ENCODE assay signal across 14 cellular contexts in the genomic region with DNA sequence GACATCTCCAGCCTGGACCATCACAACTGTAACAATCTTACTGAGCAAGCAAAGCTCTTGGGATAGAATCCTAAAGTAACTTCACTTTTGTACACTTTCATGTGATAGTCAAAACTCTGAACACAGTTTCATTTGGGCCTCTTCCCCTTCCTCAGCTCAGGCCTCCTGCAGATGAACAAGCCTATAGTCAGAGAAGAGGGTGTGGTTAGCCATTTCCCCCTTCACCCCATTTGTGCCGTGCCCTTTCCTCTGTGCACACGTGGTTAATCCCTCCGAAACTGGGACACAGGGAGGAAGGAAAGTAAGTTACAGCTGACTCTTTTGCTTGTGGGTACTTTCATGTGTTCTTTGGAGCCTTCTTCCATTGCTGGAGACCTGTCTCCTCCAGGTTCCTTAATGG. TPM values are rescaled to one million over a fixed set of nuclear protein-coding genes. Genes with fewer than 3 reads are reported as not detected.
DNase-seq lines count a peak whose midpoint lies in the region; ATAC-seq and TF ChIP-seq lines count a peak whose summit lies in the region.
"Had no signal": no experiment of that assay in that cellular context is flagged by ENCODE, and none has a peak within 500 bp of the region (broad histone marks: within the 10 kb centered on the region; RNA-seq: fewer than 3 reads in every experiment).

No MANE protein-coding gene starts in this region.

- no peak overlapping the region for H3K4me3 ChIP-seq in BLaER1 treated with 17β-estradiol and CSF1 and Interleukin-3, amounts not matched to agents 10 nM and 100 nM
- no peak overlapping the region for H3K4me3 ChIP-seq in lung
- no peak overlapping the region for H3K4me3 ChIP-seq in BE2C (ENCODE audit: low read depth, low read length)

- H3K27ac ChIP-seq in BLaER1 treated with 17β-estradiol and CSF1 and Interleukin-3, amounts not matched to agents 10 nM and 100 nM, result peak overlapping the region in 8 of 11 experiments; percentile 15 to 69 (median 34); a peak in 13 of 22 replicates
- peak overlapping the region; percentile 62 for H3K27ac ChIP-seq in VCaP
- peak overlapping the region in 1 of 2 donors; percentile 47 for H3K27ac ChIP-seq in lung (ENCODE audit: low read depth in 1 of 2, low read length in 1 of 2)
- H3K27ac ChIP-seq: WERI-Rb-1 had no signal

- no peaks in the 10 kb centered on the region for H4K20me1 ChIP-seq in BLaER1 treated with 17β-estradiol and CSF1 and Interleukin-3, amounts not matched to agents 10 nM and 100 nM

- peaks cover 0 to 9% (median 4%) of the 10 kb centered on the region in 11 experiments; a peak in 6 of 22 replicates for H3K9me3 ChIP-seq in BLaER1 treated with 17β-estradiol and CSF1 and Interleukin-3, amounts not matched to agents 10 nM and 100 nM (replicated peaks in 1 of 11)
- H3K9me3 ChIP-seq in lung (ENCODE audit: control insufficient read depth in 2 of 2, insufficient read depth in 1 of 2, low read length in 1 of 2) (peaks cover 2 to 4% of the 10 kb centered on the region in 2 donors), BE2C (no peaks in the 10 kb centered on the region)

- ATAC-seq in lung (ENCODE audit: insufficient read depth, low FRiP score), result peak; percentile 63
- ATAC-seq in HG03045 (IDR thresholded peaks at IDR 0.05; ENCODE audit: unreplicated experiment), result no peak
- ATAC-seq in GM19324 (IDR thresholded peaks at IDR 0.05; ENCODE audit: low FRiP score, unreplicated experiment), result no peak

- 35 to 47% methylated on average over 3 of the region's 3 CpGs for WGBS in lung, 2 donors

- peak; percentile 56 to 64 for DNase-seq in Kasumi-1 (lab: John Stamatoyannopoulos, UW)
- no peak for DNase-seq in lung (ENCODE audit: low spot score)
- DNase-seq in NCI-H2196 (lab: John Stamatoyannopoulos, UW; ENCODE audit: unreplicated experiment), result no peak
- no peak for DNase-seq in BE2C
- DNase-seq: activated T-cell treated with anti-CD3 and anti-CD28 coated beads, Interleukin-2, amount 50 U/mL, for 4 hours; effector CD8-positive, alpha-beta T cell; NCI-H1092; NCI-H446; WERI-Rb-1 had no signal

- peaks cover 27 to 41% (median 32%) of the 10 kb centered on the region in 10 experiments for H3K4me1 ChIP-seq in BLaER1 treated with 17β-estradiol and CSF1 and Interleukin-3, amounts not matched to agents 10 nM and 100 nM
- H3K4me1 ChIP-seq in lung (ENCODE audit: control insufficient read depth in 2 of 2, insufficient read depth in 2 of 2, low read length in 2 of 2) (peaks cover 0 to 1% of the 10 kb centered on the region in 2 donors), BE2C (no peaks in the 10 kb centered on the region)

- 0 out of 22 replicates have a peak, but pooled peaks cover 0 to 3% (median 0%) of the 10 kb centered on the region in 11 experiments for H3K36me3 ChIP-seq in BLaER1 treated with 17β-estradiol and CSF1 and Interleukin-3, amounts not matched to agents 10 nM and 100 nM
- H3K36me3 ChIP-seq in lung (ENCODE audit: control insufficient read depth in 2 of 2, insufficient read depth in 2 of 2, low read length in 2 of 2) (no peaks in the 10 kb centered on the region), BE2C (no peaks in the 10 kb centered on the region)
- H3K36me3 ChIP-seq: WERI-Rb-1 had no signal

- peak overlapping the region in 2 of 11 experiments; percentile 7 to 40; a peak in 2 of 22 replicates for H3K9ac ChIP-seq in BLaER1 treated with 17β-estradiol and CSF1 and Interleukin-3, amounts not matched to agents 10 nM and 100 nM

- H3K27me3 ChIP-seq in BLaER1 treated with 17β-estradiol and CSF1 and Interleukin-3, amounts not matched to agents 10 nM and 100 nM, result no peaks in the 10 kb centered on the region
- H3K27me3 ChIP-seq in lung (ENCODE audit: control insufficient read depth, insufficient read depth) (no peaks in the 10 kb centered on the region), BE2C (no peaks in the 10 kb centered on the region)

- TF ChIP-seq CTCF in VCaP (conservative IDR thresholded peaks at IDR 0.05) (no peak), lung (IDR thresholded peaks at IDR 0.05; ENCODE audit: control extremely low read depth, extremely low read depth) (no peak), BE2C (IDR thresholded peaks at IDR 0.05; ENCODE audit: low read depth, low read length) (no peak)

- H3K4me2 ChIP-seq in BLaER1 treated with 17β-estradiol and CSF1 and Interleukin-3, amounts not matched to agents 10 nM and 100 nM, result peak overlapping the region; percentile 50 to 77 (median 66)

RNA-seq across cellular contexts. Expression of a gene that starts 29.8 kb away (rescaled TPM):
- 10 to 100 TPM in 1 of 2 donors, 1 to 10 TPM in 1; 6.5 to 16.9 TPM for total RNA-seq in lung
- polyA plus RNA-seq in lung, result 10 to 100 TPM; 45.9 to 52.5 TPM
- 10.3 TPM for polyA plus RNA-seq in BE2C (2012; ENCODE audit: insufficient read depth, insufficient read length, low read depth)
- total RNA-seq: activated T-cell treated with anti-CD3 and anti-CD28 coated beads, Interleukin-2, amount 50 U/mL, for 4 hours; glomerular endothelial cell had no signal

Comparison
In these comparisons a context has a peak if more than half of its experiments do, and no peak if none do; other contexts are left out.
1. DNase-seq: peak in Kasumi-1 (2 of 2); none in lung (single experiment), NCI-H2196 (single experiment) and BE2C (single experiment).